In the genomic region with DNA sequence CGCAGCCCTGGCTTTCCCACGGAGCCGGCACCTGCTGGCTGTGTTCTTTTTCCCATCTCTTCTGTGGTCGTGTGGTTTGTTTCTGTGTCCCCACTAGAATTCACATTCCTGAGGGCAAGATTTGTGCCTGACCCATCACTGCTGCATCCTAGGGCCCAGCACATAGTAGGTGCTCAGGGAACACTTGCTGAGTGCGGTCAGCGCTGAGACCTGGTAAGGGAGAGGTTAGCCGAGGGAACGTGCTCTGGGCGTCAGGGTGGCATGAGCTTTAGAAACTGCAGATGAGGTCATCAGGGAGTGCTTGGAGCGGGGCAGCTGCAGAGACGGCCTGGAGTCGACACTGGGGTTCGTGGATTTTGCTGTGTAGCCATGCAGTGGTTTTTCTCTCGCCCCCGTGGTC, we compare ENCODE assay signal across 18 cellular contexts. TPM values are rescaled to one million over a fixed set of nuclear protein-coding genes. Genes with fewer than 3 reads are reported as not detected.
DNase-seq lines count a peak whose midpoint lies in the region; ATAC-seq and TF ChIP-seq lines count a peak whose summit lies in the region.
"Had no signal": no experiment of that assay in that cellular context is flagged by ENCODE, and none has a peak within 500 bp of the region (broad histone marks: within the 10 kb centered on the region; RNA-seq: fewer than 3 reads in every experiment).

No MANE protein-coding gene starts in this region.

- no peak overlapping the region for H2BK12ac ChIP-seq in neuronal stem cell (ENCODE audit: low read length)

- H2BK15ac ChIP-seq in neuronal stem cell (ENCODE audit: low read length), result no peak overlapping the region

- H3K79me1 ChIP-seq in neuronal stem cell (ENCODE audit: low read depth, low read length), result peaks cover 12% of the 10 kb centered on the region

- no peaks in the 10 kb centered on the region for H3K9me3 ChIP-seq in BLaER1 treated with 17β-estradiol and CSF1 and Interleukin-3, amounts not matched to agents 10 nM and 100 nM (replicated peaks in 1 of 11)
- no peaks in the 10 kb centered on the region for H3K9me3 ChIP-seq in neuronal stem cell (replicated peaks in 1 of 2; ENCODE audit: control insufficient read depth in 2 of 2, insufficient read depth in 1 of 2, low read depth in 1 of 2, low read length in 2 of 2)

- no peak overlapping the region for H3K9ac ChIP-seq in BLaER1 treated with 17β-estradiol and CSF1 and Interleukin-3, amounts not matched to agents 10 nM and 100 nM
- H3K9ac ChIP-seq in neuronal stem cell (ENCODE audit: low read depth, low read length, poor library complexity), result peak overlapping the region; percentile 60

- no peak overlapping the region for H2BK5ac ChIP-seq in neuronal stem cell (ENCODE audit: low read length)

- H3K4me3 ChIP-seq in BLaER1 treated with 17β-estradiol and CSF1 and Interleukin-3, amounts not matched to agents 10 nM and 100 nM, result no peak overlapping the region
- no peak overlapping the region for H3K4me3 ChIP-seq in neuronal stem cell (ENCODE audit: low read length in 2 of 2)

- no peak overlapping the region for H3K18ac ChIP-seq in neuronal stem cell (ENCODE audit: low read length)

- no peak overlapping the region for H4K91ac ChIP-seq in neuronal stem cell (ENCODE audit: low read depth, low read length, poor library complexity)

- H3K27ac Mint-ChIP-seq in HFFc6 (0 out of 2 replicates have a peak overlapping the region, but pooled peaks have one; percentile 10), activated B cell treated with CpG ODN at 0.5 μM for 24 hours (peak overlapping the region; percentile 47)
- H3K27ac Mint-ChIP-seq: CD4-positive, alpha-beta T cell had no signal

- peaks cover 0 to 3% (median 0%) of the 10 kb centered on the region in 11 experiments; a peak in 3 of 22 replicates for H3K27me3 ChIP-seq in BLaER1 treated with 17β-estradiol and CSF1 and Interleukin-3, amounts not matched to agents 10 nM and 100 nM
- H3K27me3 ChIP-seq in neuronal stem cell (ENCODE audit: control insufficient read depth in 3 of 3, insufficient read depth in 3 of 3, low read depth in 1 of 3, low read length in 3 of 3), result no peaks in the 10 kb centered on the region

- no peak overlapping the region for H3K23ac ChIP-seq in neuronal stem cell (ENCODE audit: low read depth, low read length, poor library complexity)

- WGBS in neuronal stem cell (ENCODE audit: extremely low coverage in 2 of 2, insufficient read length in 2 of 2, insufficient replicate concordance in 1 of 2), 2 donors, result no CpG with 5 or more reads among the region's 15 CpGs

- no peak overlapping the region for H2AFZ ChIP-seq in neuronal stem cell (ENCODE audit: low read length)

- H3K9me3 Mint-ChIP-seq in HFFc6, result no peaks in the 10 kb centered on the region
- no peaks in the 10 kb centered on the region for H3K9me3 Mint-ChIP-seq in activated B cell treated with CpG ODN at 0.5 μM for 24 hours
- H3K9me3 Mint-ChIP-seq: CD4-positive, alpha-beta T cell had no signal

- H3K36me3 Mint-ChIP-seq in HFFc6 (ENCODE audit: low read depth) (peaks cover 15% of the 10 kb centered on the region), activated B cell treated with CpG ODN at 0.5 μM for 24 hours (ENCODE audit: low read depth) (peaks cover 34% of the 10 kb centered on the region)

- CTCF ChIA-PET in activated B cell treated with CpG ODN at 0.5 μM for 24 hours (lab: Charles Lee), result interaction anchor here (0.9 kb wide), 1 partner anchor 10 kb away, joined by 3 read pairs; no protein-coding TSS in a partner anchor

- peaks cover 8% of the 10 kb centered on the region for H3K4me1 Mint-ChIP-seq in HFFc6 (ENCODE audit: low read depth)
- H3K4me1 Mint-ChIP-seq in activated B cell treated with CpG ODN at 0.5 μM for 24 hours, result peaks cover 87% of the 10 kb centered on the region

- no peak for TF ChIP-seq CTCF in HFFc6 (IDR thresholded peaks at IDR 0.05)
- TF ChIP-seq CTCF in activated B cell treated with CpG ODN at 0.5 μM for 24 hours (IDR thresholded peaks at IDR 0.05), result no peak

- ATAC-seq in activated B cell treated with CpG ODN at 0.5 μM for 24 hours (ENCODE audit: low read depth) (no peak), HG02588 (IDR thresholded peaks at IDR 0.05; ENCODE audit: unreplicated experiment) (no peak)
- ATAC-seq: SK-N-SH treated with all-trans-retinoic acid at 6 μM for 48 hours had no signal

- intact Hi-C loops in activated B cell treated with CpG ODN at 0.5 μM for 24 hours (cut with micrococcal nuclease), result no loop called here

- no peak overlapping the region for H2BK120ac ChIP-seq in neuronal stem cell (ENCODE audit: low read depth, low read length)

- no peak overlapping the region for H4K8ac ChIP-seq in neuronal stem cell (ENCODE audit: low read depth, low read length)

- POLR2A ChIA-PET in activated B cell treated with CpG ODN at 0.5 μM for 24 hours (lab: Charles Lee), result interaction anchor here (1.0 to 1.6 kb wide), 5 partner anchors 15 to 81 kb away, joined by 3 read pairs; a partner anchor contains a TSS

- H3K27me3 Mint-ChIP-seq in HFFc6 (ENCODE audit: insufficient read depth) (peaks cover 2% of the 10 kb centered on the region), activated B cell treated with CpG ODN at 0.5 μM for 24 hours (no peaks in the 10 kb centered on the region)
- H3K27me3 Mint-ChIP-seq: CD4-positive, alpha-beta T cell had no signal

- no peak overlapping the region for H3K4me3 Mint-ChIP-seq in HFFc6
- peak overlapping the region; percentile 61 for H3K4me3 Mint-ChIP-seq in activated B cell treated with CpG ODN at 0.5 μM for 24 hours
- H3K4me3 Mint-ChIP-seq: CD4-positive, alpha-beta T cell had no signal

- H2AK5ac ChIP-seq in neuronal stem cell (ENCODE audit: low read depth, low read length), result peak overlapping the region; percentile 20

- H3K14ac ChIP-seq in neuronal stem cell (ENCODE audit: low read length), result no peak overlapping the region

- peaks cover 21 to 47% (median 32%) of the 10 kb centered on the region in 11 experiments for H3K36me3 ChIP-seq in BLaER1 treated with 17β-estradiol and CSF1 and Interleukin-3, amounts not matched to agents 10 nM and 100 nM
- H3K36me3 ChIP-seq in neuronal stem cell (replicated peaks in 1 of 2; ENCODE audit: control insufficient read depth in 2 of 2, insufficient read depth in 2 of 2, low read length in 2 of 2), result peaks cover 15 to 48% of the 10 kb centered on the region in 2 donors

- no peak overlapping the region for H3K27ac ChIP-seq in BLaER1 treated with 17β-estradiol and CSF1 and Interleukin-3, amounts not matched to agents 10 nM and 100 nM
- H3K27ac ChIP-seq in neuronal stem cell (replicated peaks; ENCODE audit: low read length), result no peak overlapping the region

- peak overlapping the region; percentile 57 to 82 (median 69); a peak in 19 of 22 replicates for H3K4me2 ChIP-seq in BLaER1 treated with 17β-estradiol and CSF1 and Interleukin-3, amounts not matched to agents 10 nM and 100 nM
- no peak overlapping the region for H3K4me2 ChIP-seq in neuronal stem cell (ENCODE audit: insufficient read depth, low read length, poor library complexity, severe bottlenecking)

- H3K4me1 ChIP-seq in BLaER1 treated with 17β-estradiol and CSF1 and Interleukin-3, amounts not matched to agents 10 nM and 100 nM, result peaks cover 38 to 72% (median 60%) of the 10 kb centered on the region in 10 experiments
- peaks cover under 1 to 2% of the 10 kb centered on the region in 2 donors for H3K4me1 ChIP-seq in neuronal stem cell (ENCODE audit: control insufficient read depth in 2 of 2, insufficient read depth in 1 of 2, low read depth in 1 of 2, low read length in 2 of 2)

- H3K4ac ChIP-seq in neuronal stem cell (ENCODE audit: low read length), result no peak overlapping the region

- no peak for DNase-seq in HFFc6
- no peak for DNase-seq in activated B cell treated with CpG ODN at 0.5 μM for 24 hours
- DNase-seq in neuronal stem cell (ENCODE audit: low spot score), result no peak
- no peak for DNase-seq in kidney glomerular epithelial cell (lab: John Stamatoyannopoulos, UW)
- DNase-seq in activated CD4-positive, alpha-beta T cell treated with anti-CD3 and anti-CD28 coated beads, Interleukin-2, amount 50 U/mL, for 4 hours, result no peak
- DNase-seq: Calu3; CD4-positive, alpha-beta T cell; DMS53; HCEC 1CT; NCI-H1105 treated with DMSO at 0.1 percent for 48 hours; NCI-H1694 treated with DMSO at 0.1 percent for 48 hours; NCI-H2107; NCI-H2227 treated with DMSO at 0.1 percent for 48 hours; NCI-H524; SHP77 had no signal

- H4K20me1 ChIP-seq in BLaER1 treated with 17β-estradiol and CSF1 and Interleukin-3, amounts not matched to agents 10 nM and 100 nM, result peaks cover 30 to 82% (median 55%) of the 10 kb centered on the region in 11 experiments; a peak in 19 of 22 replicates

RNA-seq across cellular contexts. Expression of a gene that starts 5.9 kb away (rescaled TPM):
- 10 to 100 TPM; 59.6 to 69.2 (median 65.9) TPM for total RNA-seq in HFFc6 (2021; fragmentation: NEBNext Ultra II Directional; extraction: Animal tissue kit (Norgen Biotek cat#: 25700))
- total RNA-seq in activated B cell treated with CpG ODN at 0.5 μM for 24 hours, result 45.2 and 51.5 TPM in 2 replicates
- 52.9 TPM for polyA plus RNA-seq in neuronal stem cell (2013, experiment 1 of 2)
- 52.2 TPM for polyA plus RNA-seq in neuronal stem cell (2013, experiment 2 of 2)

RNA-seq across cellular contexts. Expression of a gene that starts 31.3 kb away (rescaled TPM):
- total RNA-seq in HFFc6 (2021; fragmentation: NEBNext Ultra II Directional; extraction: Animal tissue kit (Norgen Biotek cat#: 25700)), result 100 to 1,000 TPM; 147 to 212 (median 164) TPM
- 0.33 and 0.42 TPM in 2 replicates for total RNA-seq in activated B cell treated with CpG ODN at 0.5 μM for 24 hours
- 121 TPM for polyA plus RNA-seq in neuronal stem cell (2013, experiment 1 of 2)
- 119 TPM for polyA plus RNA-seq in neuronal stem cell (2013, experiment 2 of 2)

RNA-seq across cellular contexts. Expression of a gene that starts 35.8 kb away (rescaled TPM):
- total RNA-seq in HFFc6 (2021; fragmentation: NEBNext Ultra II Directional; extraction: Animal tissue kit (Norgen Biotek cat#: 25700)), result 1 to 10 TPM; 2.1 to 3.2 (median 3.0) TPM
- 4.8 and 6.8 TPM in 2 replicates for total RNA-seq in activated B cell treated with CpG ODN at 0.5 μM for 24 hours
- 2.1 TPM for polyA plus RNA-seq in neuronal stem cell (2013, experiment 1 of 2)
- 2.1 TPM for polyA plus RNA-seq in neuronal stem cell (2013, experiment 2 of 2)

Comparison
In these comparisons a context has a peak if more than half of its experiments do, and no peak if none do; other contexts are left out.
1. RNA of a gene that starts 31.3 kb away (total RNA-seq): 147 to 212 TPM in HFFc6; 0.33 to 0.42 TPM in activated B cell treated with CpG ODN at 0.5 μM for 24 hours; every median in the first group is over 100 times any median in the second.